ENCODE assay signal across 12 cellular contexts in genomic region chr21:45533731-45534571, GRCh38. TPM values are rescaled to one million over a fixed set of nuclear protein-coding genes. Genes with fewer than 3 reads are reported as not detected.
A peak's percentile ranks its signal among the peaks of the same experiment; 100 is the strongest.
DNase-seq lines count a peak whose midpoint lies in the region; ATAC-seq and TF ChIP-seq lines count a peak whose summit lies in the region.
"Had no signal": no experiment of that assay in that cellular context is flagged by ENCODE, and none has a peak within 500 bp of the region (broad histone marks: within the 10 kb centered on the region; RNA-seq: fewer than 3 reads in every experiment).

No MANE protein-coding gene starts in this region.

- WGBS in heart left ventricle, 4 donors: 69 to 73% (median 72%) methylated on average over 23 to 27 of the region's 27 CpGs; no CpG with 5 or more reads in 1 of the 4 donors
- no CpG with 5 or more reads among the region's 27 CpGs for WGBS in neuronal stem cell (ENCODE audit: extremely low coverage in 2 of 2, insufficient read length in 2 of 2, insufficient replicate concordance in 1 of 2), 2 donors
- 77% methylated on average over 22 of the region's 27 CpGs for WGBS in prostate gland

- intact Hi-C loops in heart left ventricle (cut with DNase I) (no loop called here), prostate gland (cut with DNase I) (no loop called here)

- peak; percentile 5 for DNase-seq in BE2C
- DNase-seq in activated CD8-positive, alpha-beta memory T cell treated with anti-CD3 and anti-CD28 coated beads, Interleukin-2, amount 50 U/mL, for 4 hours: peak; percentile 10
- DNase-seq in heart left ventricle: peak in 4 of 5 donors; percentile 18 to 69 (median 57)
- DNase-seq in neuronal stem cell (ENCODE audit: low spot score): no peak
- no peak for DNase-seq in OCI-M1 (lab: John Stamatoyannopoulos, UW)
- DNase-seq in prostate gland (ENCODE audit: low spot score): no peak
- no peak for DNase-seq in NCI-H128 (lab: John Stamatoyannopoulos, UW; ENCODE audit: unreplicated experiment)
- DNase-seq: stimulated activated CD8-positive, alpha-beta memory T cell treated with anti-CD3 and anti-CD28 coated beads, Interleukin-4, amount 100 ng/mL, for 48 hours had no signal

- H3K4ac ChIP-seq in neuronal stem cell (ENCODE audit: low read length): no peak overlapping the region

- H3K14ac ChIP-seq in neuronal stem cell (ENCODE audit: low read length): no peak overlapping the region

- H3K27ac ChIP-seq in heart left ventricle (peak overlapping the region in 8 of 12 donors; percentile 14 to 85 (median 57)), neuronal stem cell (replicated peaks; ENCODE audit: low read length) (no peak overlapping the region), prostate gland (no peak overlapping the region)
- H3K27ac ChIP-seq: breast epithelium, vagina had no signal

- H2BK12ac ChIP-seq in neuronal stem cell (ENCODE audit: low read length): no peak overlapping the region

- no peak overlapping the region for H3K4me2 ChIP-seq in neuronal stem cell (ENCODE audit: insufficient read depth, low read length, poor library complexity, severe bottlenecking)

- H3K9me3 ChIP-seq in BE2C (no peaks in the 10 kb centered on the region), heart left ventricle (no peaks in the 10 kb centered on the region), neuronal stem cell (replicated peaks in 1 of 2; ENCODE audit: control insufficient read depth in 2 of 2, insufficient read depth in 1 of 2, low read depth in 1 of 2, low read length in 2 of 2) (peaks cover 0 to 11% of the 10 kb centered on the region in 2 donors), prostate gland (no peaks in the 10 kb centered on the region)
- H3K9me3 ChIP-seq: breast epithelium, HAP-1, vagina had no signal

- H4K91ac ChIP-seq in neuronal stem cell (ENCODE audit: low read depth, low read length, poor library complexity): no peak overlapping the region

- no peak for TF ChIP-seq POLR2A in heart left ventricle (IDR thresholded peaks at IDR 0.05)
- TF ChIP-seq POLR2A in prostate gland (IDR thresholded peaks at IDR 0.05): no peak

- no peak for TF ChIP-seq CTCF in BE2C (IDR thresholded peaks at IDR 0.05; ENCODE audit: low read depth, low read length)
- no peak for TF ChIP-seq CTCF in heart left ventricle (IDR thresholded peaks at IDR 0.05)
- no peak for TF ChIP-seq CTCF in prostate gland (IDR thresholded peaks at IDR 0.05)

- H3K23ac ChIP-seq in neuronal stem cell (ENCODE audit: low read depth, low read length, poor library complexity): no peak overlapping the region

- ATAC-seq in heart left ventricle (peak in 3 of 4 donors; percentile 5 to 67 (median 61)), GM21717 (IDR thresholded peaks at IDR 0.05; ENCODE audit: unreplicated experiment) (no peak)

- H3K4me3 ChIP-seq in BE2C (ENCODE audit: low read depth, low read length) (no peak overlapping the region), heart left ventricle (peak overlapping the region in 1 of 12 donors; percentile 15), neuronal stem cell (ENCODE audit: low read length in 2 of 2) (no peak overlapping the region), prostate gland (no peak overlapping the region)
- H3K4me3 ChIP-seq: breast epithelium, HAP-1, vagina had no signal

- peak overlapping the region; percentile 24 for H2BK5ac ChIP-seq in neuronal stem cell (ENCODE audit: low read length)

- peak overlapping the region; percentile 43 for H4K8ac ChIP-seq in neuronal stem cell (ENCODE audit: low read depth, low read length)

- H3K27me3 ChIP-seq in BE2C (no peaks in the 10 kb centered on the region), heart left ventricle (no peaks in the 10 kb centered on the region), neuronal stem cell (ENCODE audit: control insufficient read depth in 3 of 3, insufficient read depth in 3 of 3, low read depth in 1 of 3, low read length in 3 of 3) (peaks cover 0 to 3% (median 0%) of the 10 kb centered on the region in 3 experiments), prostate gland (replicated peaks; ENCODE audit: insufficient read depth) (no peaks in the 10 kb centered on the region)
- H3K27me3 ChIP-seq: breast epithelium, vagina had no signal

- H3K18ac ChIP-seq in neuronal stem cell (ENCODE audit: low read length): peak overlapping the region; percentile 71

- no peak overlapping the region for H2BK15ac ChIP-seq in neuronal stem cell (ENCODE audit: low read length)

- H2BK120ac ChIP-seq in neuronal stem cell (ENCODE audit: low read depth, low read length): no peak overlapping the region

- peaks cover 12% of the 10 kb centered on the region for H3K4me1 ChIP-seq in BE2C
- H3K4me1 ChIP-seq in heart left ventricle: peaks cover 0 to 39% (median 11%) of the 10 kb centered on the region in 12 donors
- H3K4me1 ChIP-seq in neuronal stem cell (ENCODE audit: control insufficient read depth in 2 of 2, insufficient read depth in 1 of 2, low read depth in 1 of 2, low read length in 2 of 2): peaks cover 0 to 7% of the 10 kb centered on the region in 2 donors
- H3K4me1 ChIP-seq in prostate gland (replicated peaks): no peaks in the 10 kb centered on the region
- H3K4me1 ChIP-seq: breast epithelium, HAP-1, vagina had no signal

- H2AFZ ChIP-seq in neuronal stem cell (ENCODE audit: low read length): no peak overlapping the region

- H3K9ac ChIP-seq in neuronal stem cell (ENCODE audit: low read depth, low read length, poor library complexity): peak overlapping the region; percentile 53

- H3K36me3 ChIP-seq in BE2C (peaks cover 75% of the 10 kb centered on the region), heart left ventricle (peaks cover 0 to 8% (median 0%) of the 10 kb centered on the region in 9 donors), neuronal stem cell (replicated peaks in 1 of 2; ENCODE audit: control insufficient read depth in 2 of 2, insufficient read depth in 2 of 2, low read length in 2 of 2) (peaks cover 16 to 32% of the 10 kb centered on the region in 2 donors), prostate gland (no peaks in the 10 kb centered on the region)
- H3K36me3 ChIP-seq: breast epithelium, vagina had no signal

- no peak overlapping the region for H2AK5ac ChIP-seq in neuronal stem cell (ENCODE audit: low read depth, low read length)

- H3K79me1 ChIP-seq in neuronal stem cell (ENCODE audit: low read depth, low read length): peaks cover 42% of the 10 kb centered on the region

RNA-seq across cellular contexts. Expression of gene SLC19A1, which starts 8.3 kb away (rescaled TPM):
- polyA plus RNA-seq in BE2C (2012; ENCODE audit: insufficient read depth, insufficient read length, low read depth): 63.1 TPM
- total RNA-seq in heart left ventricle (1 to 10 TPM; 2.4 to 7.0 (median 3.0) TPM), prostate gland (10 to 100 TPM; 12.2 to 15.5 TPM)
- polyA plus RNA-seq in heart left ventricle: 1 to 10 TPM; 3.5 to 4.3 TPM
- 16.6 TPM for polyA plus RNA-seq in neuronal stem cell (2013, experiment 1 of 2)
- 16.2 TPM for polyA plus RNA-seq in neuronal stem cell (2013, experiment 2 of 2)

Comparison
In these comparisons a context has a peak if more than half of its experiments do, and no peak if none do; other contexts are left out.
1. DNase-seq: peak in BE2C (single experiment), activated CD8-positive, alpha-beta memory T cell treated with anti-CD3 and anti-CD28 coated beads, Interleukin-2, amount 50 U/mL, for 4 hours (single experiment) and heart left ventricle (4 of 5); none in neuronal stem cell (single experiment), OCI-M1 (single experiment), prostate gland (single experiment) and NCI-H128 (single experiment).
2. H3K27ac ChIP-seq: peak in heart left ventricle (8 of 12); none in neuronal stem cell (single experiment) and prostate gland (0 of 2).